9 cellular contexts compared by ENCODE assay signal in genomic region chr3:124886168-124887051, GRCh38. TPM values are rescaled to one million over a fixed set of nuclear protein-coding genes. Genes with fewer than 3 reads are reported as not detected.
DNase-seq lines count a peak whose midpoint lies in the region; ATAC-seq, FAIRE-seq and TF ChIP-seq lines count a peak whose summit lies in the region.
"Had no signal": no experiment of that assay in that cellular context is flagged by ENCODE, and none has a peak within 500 bp of the region (broad histone marks: within the 10 kb centered on the region; RNA-seq: fewer than 3 reads in every experiment).

No MANE protein-coding gene starts in this region.

- peaks cover 35% of the 10 kb centered on the region for H3K4me1 Mint-ChIP-seq in astrocyte (ENCODE audit: low read depth, unreplicated experiment)

- no peaks in the 10 kb centered on the region for H3K27me3 ChIP-seq in RWPE2 (ENCODE audit: insufficient read depth, poor library complexity, severe bottlenecking)
- H3K27me3 ChIP-seq in astrocyte (ENCODE audit: insufficient read depth, low read length) = no peaks in the 10 kb centered on the region
- H3K27me3 ChIP-seq in iPS-15b (ENCODE audit: control insufficient read depth, insufficient read depth, low read length) = no peaks in the 10 kb centered on the region

- TF ChIP-seq CTCF in RWPE2 (IDR thresholded peaks at IDR 0.05; ENCODE audit: poor library complexity, severe bottlenecking) (peak; percentile 9), astrocyte (IDR thresholded peaks at IDR 0.05; ENCODE audit: insufficient read depth, low read depth, low read length) (no peak)

- peak overlapping the region; percentile 91 for H3K4me3 Mint-ChIP-seq in astrocyte (ENCODE audit: unreplicated experiment)

- H3K9me3 ChIP-seq in RWPE2 (ENCODE audit: severe bottlenecking) (no peaks in the 10 kb centered on the region), astrocyte (ENCODE audit: insufficient read depth, low read depth, low read length) (no peaks in the 10 kb centered on the region), iPS-15b (ENCODE audit: control insufficient read depth, insufficient read depth, low read length) (no peaks in the 10 kb centered on the region)

- no peaks in the 10 kb centered on the region for H3K27me3 Mint-ChIP-seq in astrocyte (ENCODE audit: low read depth, unreplicated experiment)

- no peaks in the 10 kb centered on the region for H3K9me3 Mint-ChIP-seq in astrocyte (ENCODE audit: unreplicated experiment)

- H3K4me1 ChIP-seq in RWPE2 (ENCODE audit: insufficient read depth, poor library complexity, severe bottlenecking) = peaks cover 39% of the 10 kb centered on the region
- H3K4me1 ChIP-seq in astrocyte (ENCODE audit: insufficient read depth, low read length) = peaks cover 47% of the 10 kb centered on the region
- H3K4me1 ChIP-seq in iPS-15b (ENCODE audit: control insufficient read depth, insufficient read depth, low read length) = peaks cover 34% of the 10 kb centered on the region

- FAIRE-seq in astrocyte (lab: Jason Lieb, UNC) = no peak

- peak overlapping the region; percentile 94 for H3K4me2 ChIP-seq in astrocyte (ENCODE audit: low read length)

- intact Hi-C loops in sciatic nerve (cut with DNase I) = no loop called here

- peak overlapping the region; percentile 87 for H3K27ac Mint-ChIP-seq in astrocyte (ENCODE audit: unreplicated experiment)

- H2AFZ ChIP-seq in astrocyte (ENCODE audit: low read depth, low read length) = peak overlapping the region; percentile 39

- H3K36me3 Mint-ChIP-seq in astrocyte (ENCODE audit: low read depth, unreplicated experiment) = no peaks in the 10 kb centered on the region

- peak; percentile 59 for ATAC-seq in HG02678 (IDR thresholded peaks at IDR 0.05; ENCODE audit: unreplicated experiment)
- ATAC-seq in RWPE2 (ENCODE audit: low read depth) = peak; percentile 59
- peak; percentile 46 for ATAC-seq in sciatic nerve

- H3K27ac ChIP-seq in RWPE2 (ENCODE audit: poor library complexity, severe bottlenecking) = peak overlapping the region; percentile 78
- peak overlapping the region; percentile 80 for H3K27ac ChIP-seq in astrocyte (ENCODE audit: low read depth, low read length)

- H3K9ac ChIP-seq in astrocyte (ENCODE audit: low read length) (peak overlapping the region; percentile 91), iPS-15b (ENCODE audit: low read depth, low read length) (peak overlapping the region; percentile 76)

- peak overlapping the region; percentile 72 for H3K4me3 ChIP-seq in RWPE2 (ENCODE audit: severe bottlenecking)
- H3K4me3 ChIP-seq in astrocyte (ENCODE audit: insufficient read depth, low read depth, low read length) = peak overlapping the region; percentile 70
- peak overlapping the region; percentile 69 for H3K4me3 ChIP-seq in iPS-15b (ENCODE audit: low read depth, low read length)

- peaks cover 51% of the 10 kb centered on the region for H3K79me2 ChIP-seq in astrocyte (ENCODE audit: insufficient read depth, low read length)

- H3K36me3 ChIP-seq in RWPE2 (ENCODE audit: low read depth) (0 out of 2 replicates have a peak, but pooled peaks cover 3% of the 10 kb centered on the region), astrocyte (ENCODE audit: insufficient read depth, low read length) (peaks cover 3% of the 10 kb centered on the region), iPS-15b (ENCODE audit: control insufficient read depth, insufficient read depth, low read length) (peaks cover 3% of the 10 kb centered on the region)

- H4K20me1 ChIP-seq in astrocyte (ENCODE audit: insufficient read depth, low read length) = no peaks in the 10 kb centered on the region

- DNase-seq in NCI-H2196 (lab: John Stamatoyannopoulos, UW; ENCODE audit: unreplicated experiment) = peak; percentile 45
- no peak for DNase-seq in NCI-H2196 treated with DMSO at 0.1 percent for 48 hours (lab: John Stamatoyannopoulos, UW; ENCODE audit: unreplicated experiment)
- no peak for DNase-seq in RWPE2 (ENCODE audit: low spot score)
- DNase-seq in astrocyte (ENCODE audit: low read depth) = no peak
- DNase-seq in sciatic nerve (ENCODE audit: low spot score) = peak; percentile 69
- DNase-seq in DMS79 treated with DMSO at 0.1 percent for 48 hours (lab: John Stamatoyannopoulos, UW) = no peak

RNA-seq across cellular contexts. Expression of gene ITGB5, which starts 0.8 kb away (rescaled TPM):
- total RNA-seq in astrocyte (139 and 201 TPM in 2 replicates), sciatic nerve (138 TPM)

RNA-seq across cellular contexts. Expression of gene MUC13, which starts 48.1 kb away (rescaled TPM):
- not detected in 2 replicates for total RNA-seq in astrocyte
- not detected for total RNA-seq in sciatic nerve
- total RNA-seq: pulmonary artery endothelial cell had no signal

Comparison
In these comparisons a context has a peak if more than half of its experiments do, and no peak if none do; other contexts are left out.
1. DNase-seq: peak in NCI-H2196 (single experiment) and sciatic nerve (single experiment); none in NCI-H2196 treated with DMSO at 0.1 percent for 48 hours (single experiment), RWPE2 (single experiment), astrocyte (single experiment) and DMS79 treated with DMSO at 0.1 percent for 48 hours (single experiment).
2. Peak in every context shown above with its lines, with median percentiles within 50 percentile points of each other: ATAC-seq and H3K4me3 ChIP-seq.